ENCODE assay signal across 20 cellular contexts in the genomic region with DNA sequence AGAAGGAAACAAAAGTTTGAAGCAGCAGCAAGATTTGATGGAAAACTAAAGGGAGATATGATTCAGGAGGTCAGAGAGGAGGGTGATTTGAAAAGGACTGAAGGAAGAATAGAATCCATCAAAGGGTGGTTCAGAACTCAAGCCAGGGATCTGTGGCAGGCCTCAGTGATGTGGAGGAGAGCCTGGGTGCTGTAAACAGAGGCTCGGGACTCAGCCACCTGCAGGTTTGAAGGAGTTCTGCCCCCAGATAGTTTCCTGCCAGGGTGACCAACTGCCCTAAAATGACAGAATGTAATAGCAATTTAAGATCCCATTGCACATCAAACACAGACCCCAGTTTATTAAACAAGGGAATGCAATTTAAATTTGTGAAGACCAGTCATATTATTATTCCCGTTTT.
"Had no signal": no experiment of that assay in that cellular context is flagged by ENCODE, and none has a peak within 500 bp of the region (broad histone marks: within the 10 kb centered on the region; RNA-seq: fewer than 3 reads in every experiment).

No MANE protein-coding gene starts in this region.

- H3K27me3 ChIP-seq: esophagus squamous epithelium, gastroesophageal sphincter, heart left ventricle, neural progenitor cell, upper lobe of left lung had no signal

- H3K4me3 ChIP-seq: esophagus squamous epithelium, gastroesophageal sphincter, heart left ventricle, neural progenitor cell, upper lobe of left lung had no signal

- DNase-seq: activated CD4-positive, alpha-beta memory T cell treated with anti-CD3 and anti-CD28 coated beads for 36 hours; activated CD4-positive, alpha-beta T cell treated with anti-CD3 and anti-CD28 coated beads for 48 hours; activated CD4-positive, CD25-positive, alpha-beta regulatory T cell; activated gamma-delta T cell; activated naive CD4-positive, alpha-beta T cell treated with anti-CD3 and anti-CD28 coated beads, Interleukin-2, amount 50 U/mL, for 16 hours; activated naive CD8-positive, alpha-beta T cell treated with anti-CD3 and anti-CD28 coated beads, Interleukin-2, amount 50 U/mL, for 24 hours; activated T-cell treated with anti-CD3 and anti-CD28 coated beads, Interleukin-2, amount 50 U/mL, for 72 hours; central memory CD4-positive, alpha-beta T cell; effector memory CD8-positive, alpha-beta T cell; esophagus squamous epithelium; heart left ventricle; left cardiac atrium; naive thymus-derived CD4-positive, alpha-beta T cell; stimulated activated CD4-positive, alpha-beta T cell treated with anti-CD3 and anti-CD28 coated beads, Interleukin-4, amount 100 ng/mL, for 24 hours; stimulated activated naive CD4-positive, alpha-beta T cell treated with Interleukin-2 at 50 U/mL for 16 hours; SW 1271; T-helper 17 cell; upper lobe of left lung had no signal

- H3K9me3 ChIP-seq: esophagus squamous epithelium, gastroesophageal sphincter, upper lobe of left lung had no signal

- H3K27ac ChIP-seq: esophagus squamous epithelium, gastroesophageal sphincter, heart left ventricle, neural progenitor cell, upper lobe of left lung had no signal

- H2AFZ ChIP-seq: neural progenitor cell had no signal

- H3K36me3 ChIP-seq: esophagus squamous epithelium, gastroesophageal sphincter, heart left ventricle, neural progenitor cell, upper lobe of left lung had no signal

- H3K4me1 ChIP-seq: esophagus squamous epithelium, gastroesophageal sphincter, heart left ventricle had no signal

- H3K9ac ChIP-seq: neural progenitor cell had no signal

- H3K4me2 ChIP-seq: neural progenitor cell had no signal

- ATAC-seq: activated naive CD8-positive, alpha-beta T cell treated with anti-CD3 and anti-CD28 coated beads, Interleukin-2, amount 50 U/mL, for 24 hours; activated T-cell treated with anti-CD3 and anti-CD28 coated beads, Interleukin-2, amount 50 U/mL, for 72 hours; effector memory CD8-positive, alpha-beta T cell; gastroesophageal sphincter; heart left ventricle; left cardiac atrium; naive thymus-derived CD4-positive, alpha-beta T cell; T-helper 17 cell had no signal
